17 cellular contexts compared by ENCODE assay signal in the genomic region with DNA sequence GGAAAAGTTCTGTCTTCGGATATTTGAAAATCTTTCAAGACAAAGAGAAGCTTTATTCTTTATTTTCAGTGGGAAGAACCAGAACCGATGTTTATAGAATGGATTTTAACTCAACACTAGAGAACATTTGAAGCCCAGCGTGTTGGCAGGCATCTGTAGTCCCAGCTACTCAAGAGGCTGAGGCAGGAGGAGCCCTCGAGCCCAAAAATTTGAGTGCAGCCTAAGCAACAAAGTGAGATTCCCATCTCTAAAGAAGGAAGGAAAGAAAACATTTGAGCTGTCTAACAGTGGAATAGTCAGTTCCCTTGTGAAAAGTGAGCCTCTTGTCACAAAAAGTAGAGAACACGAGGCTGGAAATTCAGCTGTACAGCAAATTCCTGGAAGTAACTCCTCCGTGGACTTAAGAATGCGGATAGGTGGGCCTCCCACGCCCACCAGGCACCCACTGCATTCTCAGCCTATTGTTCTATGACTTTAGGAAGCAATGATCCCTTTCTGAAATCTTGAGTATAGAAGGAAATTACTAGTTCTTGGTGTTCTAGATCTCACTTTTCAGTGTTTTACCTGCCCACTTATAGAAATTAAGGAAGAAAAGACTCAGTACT. TPM values are rescaled to one million over a fixed set of nuclear protein-coding genes. Genes with fewer than 3 reads are reported as not detected.
A peak's percentile ranks its signal among the peaks of the same experiment; 100 is the strongest.
DNase-seq lines count a peak whose midpoint lies in the region; ATAC-seq and TF ChIP-seq lines count a peak whose summit lies in the region.
"Had no signal": no experiment of that assay in that cellular context is flagged by ENCODE, and none has a peak within 500 bp of the region (broad histone marks: within the 10 kb centered on the region; RNA-seq: fewer than 3 reads in every experiment).

No MANE protein-coding gene starts in this region.

- peaks cover 4% of the 10 kb centered on the region for H3K27me3 Mint-ChIP-seq in nephron progenitor cell (ENCODE audit: low read depth, poor library complexity)
- H3K27me3 Mint-ChIP-seq: CD8-positive, alpha-beta memory T cell had no signal

- DNase-seq in Right ventricle myocardium inferior (ENCODE audit: missing footprints), result no peak
- no peak for DNase-seq in cardiac septum (ENCODE audit: low spot score)
- no peak for DNase-seq in right atrium auricular region (ENCODE audit: low spot score)
- DNase-seq in nephron progenitor cell, result no peak
- peak in 1 of 2 donors; percentile 28 for DNase-seq in tibial nerve (ENCODE audit: low spot score in 2 of 2)
- DNase-seq in stimulated activated CD4-positive, alpha-beta T cell treated with anti-CD3 and anti-CD28 coated beads, Interleukin-4, amount 100 ng/mL, for 1 hour, result no peak
- DNase-seq in Karpas-422, result no peak
- no peak for DNase-seq in NOMO-1 treated with DMSO at 0.1 percent for 48 hours (lab: John Stamatoyannopoulos, UW; ENCODE audit: unreplicated experiment)
- DNase-seq: 8988T; CD8-positive, alpha-beta memory T cell; DMS 273 treated with DMSO at 0.1 percent for 48 hours; EL; NCI-H345; NCI-H69; NK-92 treated with Interleukin-12 subunit alpha and Interleukin-12 subunit beta, amount 100 ng/mL, for 24 hours had no signal

- H3K9me3 Mint-ChIP-seq in nephron progenitor cell, result no peaks in the 10 kb centered on the region
- H3K9me3 Mint-ChIP-seq: CD8-positive, alpha-beta memory T cell had no signal

- TF ChIP-seq POLR2A in tibial nerve (IDR thresholded peaks at IDR 0.05), result no peak

- no peak for TF ChIP-seq CTCF in right atrium auricular region (IDR thresholded peaks at IDR 0.05)
- no peak for TF ChIP-seq CTCF in nephron progenitor cell (IDR thresholded peaks at IDR 0.05)
- peak in 1 of 5 experiments; percentile 12 for TF ChIP-seq CTCF in tibial nerve (IDR thresholded peaks at IDR 0.05)

- no peak overlapping the region for H2AFZ ChIP-seq in Karpas-422 (ENCODE audit: low read length)

- H3K4me2 ChIP-seq in Karpas-422 (ENCODE audit: low read depth, low read length, poor library complexity, severe bottlenecking), result no peak overlapping the region
- H3K4me2 ChIP-seq: BLaER1 had no signal

- H3K79me2 ChIP-seq in Karpas-422 (ENCODE audit: low read length), result no peaks in the 10 kb centered on the region

- H3K4me1 Mint-ChIP-seq in nephron progenitor cell, result peaks cover 39% of the 10 kb centered on the region
- H3K4me1 Mint-ChIP-seq: CD8-positive, alpha-beta memory T cell had no signal

- no peaks in the 10 kb centered on the region for H3K9me3 ChIP-seq in right atrium auricular region
- H3K9me3 ChIP-seq in tibial nerve, result no peaks in the 10 kb centered on the region
- H3K9me3 ChIP-seq in Karpas-422 (ENCODE audit: low read length), result no peaks in the 10 kb centered on the region
- H3K9me3 ChIP-seq: HAP-1 had no signal

- H4K20me1 ChIP-seq in Karpas-422 (ENCODE audit: insufficient read depth, low read depth, low read length), result no peaks in the 10 kb centered on the region
- H4K20me1 ChIP-seq: BLaER1 had no signal

- H3K36me3 ChIP-seq in right atrium auricular region (no peaks in the 10 kb centered on the region), tibial nerve (peaks cover 0 to 8% (median 0%) of the 10 kb centered on the region in 3 donors), Karpas-422 (ENCODE audit: insufficient read depth, low read length) (no peaks in the 10 kb centered on the region)
- H3K36me3 ChIP-seq: HAP-1 had no signal

- H3K9ac ChIP-seq in Karpas-422 (ENCODE audit: low read length), result no peak overlapping the region
- H3K9ac ChIP-seq: BLaER1 had no signal

- peaks cover 26% of the 10 kb centered on the region for H3K36me3 Mint-ChIP-seq in nephron progenitor cell (ENCODE audit: low read depth)

- H3K4me3 ChIP-seq in right atrium auricular region, result no peak overlapping the region
- no peak overlapping the region for H3K4me3 ChIP-seq in tibial nerve
- no peak overlapping the region for H3K4me3 ChIP-seq in Karpas-422 (ENCODE audit: low read length)
- H3K4me3 ChIP-seq: BLaER1, HAP-1 had no signal

- intact Hi-C loops in Right ventricle myocardium inferior (cut with DNase I), result loop anchor here (2.0 to 5.0 kb wide), 2 partner anchors 53 to 85 kb away; no protein-coding TSS in a partner anchor
- intact Hi-C loops in cardiac septum (cut with DNase I), result no loop called here

- H3K27ac Mint-ChIP-seq in nephron progenitor cell, result peak overlapping the region; percentile 73
- H3K27ac Mint-ChIP-seq: CD8-positive, alpha-beta memory T cell had no signal

- peak in 1 of 2 donors; percentile 12 for TF ChIP-seq EP300 in tibial nerve (IDR thresholded peaks at IDR 0.05)

- H3K27ac ChIP-seq in right atrium auricular region, result peak overlapping the region; percentile 9 to 25
- H3K27ac ChIP-seq in tibial nerve, result peak overlapping the region; percentile 43 to 92 (median 68)
- H3K27ac ChIP-seq in Karpas-422 (ENCODE audit: low read length), result no peak overlapping the region
- H3K27ac ChIP-seq: BLaER1 had no signal

- H3K27me3 ChIP-seq in right atrium auricular region, result no peaks in the 10 kb centered on the region
- no peaks in the 10 kb centered on the region for H3K27me3 ChIP-seq in tibial nerve
- no peaks in the 10 kb centered on the region for H3K27me3 ChIP-seq in Karpas-422 (ENCODE audit: low read length)
- H3K27me3 ChIP-seq: BLaER1 had no signal

- WGBS in tibial nerve, 2 donors, result 36 to 38% methylated on average over 8 of the region's 8 CpGs

- ATAC-seq in Right ventricle myocardium inferior, result peak; percentile 33

- H3K4me3 Mint-ChIP-seq in nephron progenitor cell, result no peak overlapping the region
- H3K4me3 Mint-ChIP-seq: CD8-positive, alpha-beta memory T cell had no signal

- no peaks in the 10 kb centered on the region for H3K9me2 ChIP-seq in Karpas-422 (replicated peaks; ENCODE audit: insufficient read depth, low read length)

- H3K4me1 ChIP-seq in right atrium auricular region (peaks cover 0 to 31% of the 10 kb centered on the region in 2 donors), tibial nerve (peaks cover 0 to 51% (median 11%) of the 10 kb centered on the region in 4 donors), Karpas-422 (ENCODE audit: low read length) (no peaks in the 10 kb centered on the region)
- H3K4me1 ChIP-seq: BLaER1 had no signal

RNA-seq across cellular contexts. Expression of a gene that starts 2.3 kb away (rescaled TPM):
- 8.5 TPM for total RNA-seq in Right ventricle myocardium inferior
- total RNA-seq in cardiac septum, result 14.0 TPM
- 10 to 100 TPM in 1 of 2 donors, 1 to 10 TPM in 1; 9.6 to 10.2 TPM for total RNA-seq in right atrium auricular region
- 10 to 100 TPM; 43.8 to 80.2 (median 65.3) TPM for total RNA-seq in tibial nerve
- total RNA-seq in Karpas-422 (2014; rRNA removed; shearing (Covaris generic); ENCODE audit: low replicate concordance), result 1.5 and 2.3 TPM in 2 replicates
